24 cellular contexts compared by ENCODE assay signal in genomic region chr1:195785830-195786229, GRCh38.
DNase-seq lines count a peak whose midpoint lies in the region; ATAC-seq, FAIRE-seq and TF ChIP-seq lines count a peak whose summit lies in the region.
"Had no signal": no experiment of that assay in that cellular context is flagged by ENCODE, and none has a peak within 500 bp of the region (broad histone marks: within the 10 kb centered on the region; RNA-seq: fewer than 3 reads in every experiment).

No MANE protein-coding gene starts in this region.

- no peak for TF ChIP-seq EP300 in HepG2 (IDR thresholded peaks at IDR 0.05; ENCODE audit: low read depth in 2 of 2, low read length in 2 of 2)
- TF ChIP-seq EP300 in HepG2 (CRISPR knock-in tag; IDR thresholded peaks at IDR 0.05; ENCODE audit: borderline replicate concordance) = no peak
- TF ChIP-seq EP300 in K562 (IDR thresholded peaks at IDR 0.05; ENCODE audit: low read length) = no peak

- no peaks in the 10 kb centered on the region for H3F3A ChIP-seq in SU-DHL-6 (ENCODE audit: insufficient read depth)

- CTCF ChIA-PET in HepG2 (lab: Yijun Ruan, JAX; ENCODE audit: low intra/inter-chr PET ratio, low total read pairs) (no interaction called here), K562 (lab: Yijun Ruan, JAX; ENCODE audit: low intra/inter-chr PET ratio) (no interaction called here)

- H3K9ac ChIP-seq in HepG2 (ENCODE audit: insufficient read depth, low read depth, low read length) (no peak overlapping the region), SU-DHL-6 (ENCODE audit: low read length) (no peak overlapping the region), K562 (ENCODE audit: insufficient read depth in 1 of 2, low read depth in 2 of 2, low read length in 2 of 2) (no peak overlapping the region)
- H3K9ac ChIP-seq: BLaER1 treated with 17β-estradiol and CSF1 and Interleukin-3, amounts not matched to agents 10 nM and 100 nM had no signal

- 0% methylated on average over 1 of the region's 1 CpG for WGBS in HepG2 (ENCODE audit: low lambda C conversion rate)
- WGBS in right lobe of liver (ENCODE audit: insufficient coverage, low coverage, low lambda C conversion rate, missing lambda C conversion rate) = 38% methylated on average over 1 of the region's 1 CpG
- 0% methylated on average over 1 of the region's 1 CpG for WGBS in K562 (ENCODE audit: insufficient coverage, low coverage, missing lambda C conversion rate)

- intact Hi-C loops in HepG2 (cut with micrococcal nuclease; ENCODE audit: unreplicated experiment) (no loop called here), right lobe of liver (cut with DNase I) (no loop called here), K562 (cut with micrococcal nuclease) (no loop called here)

- H3K9me2 ChIP-seq in SU-DHL-6 (replicated peaks; ENCODE audit: insufficient read depth, low read length) = no peaks in the 10 kb centered on the region

- H3K36me3 ChIP-seq in HepG2 (replicated peaks in 1 of 2; ENCODE audit: control insufficient read depth in 1 of 2, insufficient read depth in 2 of 2, low read length in 2 of 2) = no peaks in the 10 kb centered on the region
- no peaks in the 10 kb centered on the region for H3K36me3 ChIP-seq in right lobe of liver
- H3K36me3 ChIP-seq in SU-DHL-6 (ENCODE audit: low read length) = no peaks in the 10 kb centered on the region
- no peaks in the 10 kb centered on the region for H3K36me3 ChIP-seq in K562 (ENCODE audit: control insufficient read depth, insufficient read depth, low read length)
- no peaks in the 10 kb centered on the region for H3K36me3 ChIP-seq in MG63
- H3K36me3 ChIP-seq: BLaER1 treated with 17β-estradiol and CSF1 and Interleukin-3, amounts not matched to agents 10 nM and 100 nM had no signal

- H3K79me2 ChIP-seq in HepG2 (ENCODE audit: insufficient read depth, low read length) = no peaks in the 10 kb centered on the region
- H3K79me2 ChIP-seq in SU-DHL-6 (ENCODE audit: insufficient read depth, low read length) = no peaks in the 10 kb centered on the region
- H3K79me2 ChIP-seq in K562 (ENCODE audit: control insufficient read depth, insufficient read depth, low read length) = no peaks in the 10 kb centered on the region

- H3K27ac ChIP-seq in HepG2 (ENCODE audit: extremely low read length, insufficient read depth, low read length) (no peak overlapping the region), right lobe of liver (no peak overlapping the region), SU-DHL-6 (ENCODE audit: low read depth, low read length) (no peak overlapping the region), K562 (ENCODE audit: extremely low read depth, low read depth, low read length) (no peak overlapping the region)
- H3K27ac ChIP-seq: 22Rv1; A549; BLaER1 treated with 17β-estradiol and CSF1 and Interleukin-3, amounts not matched to agents 10 nM and 100 nM; C4-2B had no signal

- H2AFZ ChIP-seq in HepG2 (ENCODE audit: low read length) = no peak overlapping the region
- peak overlapping the region; percentile 71 for H2AFZ ChIP-seq in SU-DHL-6 (ENCODE audit: low read depth, low read length, severe bottlenecking)
- no peak overlapping the region for H2AFZ ChIP-seq in K562 (ENCODE audit: low read depth, low read length)

- ATAC-seq in HepG2 = no peak
- ATAC-seq in right lobe of liver = no peak
- no peak for ATAC-seq in K562
- ATAC-seq in GM18861 (IDR thresholded peaks at IDR 0.05; ENCODE audit: unreplicated experiment) = no peak
- ATAC-seq: A549; CD8-positive, alpha-beta T cell had no signal

- H4K20me1 ChIP-seq in HepG2 (ENCODE audit: insufficient read depth, low read length) (no peaks in the 10 kb centered on the region), SU-DHL-6 (ENCODE audit: low read depth, low read length) (no peaks in the 10 kb centered on the region), K562 (replicated peaks; ENCODE audit: control insufficient read depth, insufficient read depth, low read length) (no peaks in the 10 kb centered on the region)
- H4K20me1 ChIP-seq: BLaER1 treated with 17β-estradiol and CSF1 and Interleukin-3, amounts not matched to agents 10 nM and 100 nM had no signal

- no peak for FAIRE-seq in HepG2 (lab: Jason Lieb, UNC)
- FAIRE-seq in K562 (lab: Jason Lieb, UNC) = no peak
- FAIRE-seq: A549, D721Med, G401.6, GM12891, GM18507, GM19239 had no signal

- H3K27me3 ChIP-seq in HepG2 (ENCODE audit: control insufficient read depth in 1 of 2, insufficient read depth in 2 of 2, low read length in 2 of 2) (no peaks in the 10 kb centered on the region), right lobe of liver (no peaks in the 10 kb centered on the region), SU-DHL-6 (ENCODE audit: low read length) (no peaks in the 10 kb centered on the region), K562 (ENCODE audit: control insufficient read depth in 2 of 2, insufficient read depth in 2 of 2, low read length in 2 of 2) (no peaks in the 10 kb centered on the region), MG63 (no peaks in the 10 kb centered on the region)
- H3K27me3 ChIP-seq: BLaER1 treated with 17β-estradiol and CSF1 and Interleukin-3, amounts not matched to agents 10 nM and 100 nM had no signal

- POLR2A ChIA-PET in HepG2 (lab: Yijun Ruan, JAX) (no interaction called here), K562 (lab: Yijun Ruan, JAX) (no interaction called here)

- TF ChIP-seq RAD21 in HepG2 (CRISPR knock-in tag; IDR thresholded peaks at IDR 0.05) (no peak), K562 (CRISPR knock-in tag; conservative IDR thresholded peaks at IDR 0.05 in 1 of 2, IDR thresholded peaks at IDR 0.05 in 1 of 2) (no peak)

- H3K4me2 ChIP-seq in HepG2 (ENCODE audit: low read depth, low read length) (no peak overlapping the region), SU-DHL-6 (ENCODE audit: low read depth, low read length, poor library complexity, severe bottlenecking) (no peak overlapping the region), K562 (ENCODE audit: insufficient read depth, low read length) (no peak overlapping the region)
- H3K4me2 ChIP-seq: A549; BLaER1 treated with 17β-estradiol and CSF1 and Interleukin-3, amounts not matched to agents 10 nM and 100 nM had no signal

- no peaks in the 10 kb centered on the region for H3K9me1 ChIP-seq in K562 (ENCODE audit: control insufficient read depth, insufficient read depth, low read length)

- BruUV-seq in HepG2 (replicated peaks; lab: Mats Ljungman, UMichigan) (no TSS peak), K562 (replicated peaks; lab: Mats Ljungman, UMichigan) (no TSS peak)

- H3K4me1 ChIP-seq in HepG2 (ENCODE audit: insufficient read depth, low read length) = no peaks in the 10 kb centered on the region
- no peaks in the 10 kb centered on the region for H3K4me1 ChIP-seq in right lobe of liver
- H3K4me1 ChIP-seq in K562 (replicated peaks in 1 of 2; ENCODE audit: control insufficient read depth in 2 of 2, insufficient read depth in 2 of 2, low read length in 2 of 2) = peaks cover 0 to 5% of the 10 kb centered on the region in 2 experiments; a peak in 1 of 5 replicates
- H3K4me1 ChIP-seq: A549; BLaER1 treated with 17β-estradiol and CSF1 and Interleukin-3, amounts not matched to agents 10 nM and 100 nM; Caco-2 had no signal

- in situ Hi-C loops in HepG2 (cut with HindIII; ENCODE audit: extremely low pct_ligation_motif_present, low pct_unique_long_range_greater_than_20kb) (no loop called here), K562 (cut with MboI) (no loop called here)

- TF ChIP-seq CTCF in HepG2 (CRISPR knock-in tag; IDR thresholded peaks at IDR 0.05) = no peak
- no peak for TF ChIP-seq CTCF in right lobe of liver (IDR thresholded peaks at IDR 0.05)
- no peak for TF ChIP-seq CTCF in SU-DHL-6 (IDR thresholded peaks at IDR 0.05; ENCODE audit: insufficient read depth, low read length, poor library complexity, severe bottlenecking)
- no peak for TF ChIP-seq CTCF in K562 (IDR thresholded peaks at IDR 0.05 in 2 of 3, conservative IDR thresholded peaks at IDR 0.05 in 1 of 3; ENCODE audit: insufficient read depth in 2 of 3, low read depth in 1 of 3, low read length in 3 of 3)

- no peak for TF ChIP-seq POLR2A in HepG2 (IDR thresholded peaks at IDR 0.05; ENCODE audit: insufficient read depth in 1 of 2, low read depth in 2 of 2, low read length in 2 of 2)
- no peak for TF ChIP-seq POLR2A in right lobe of liver (IDR thresholded peaks at IDR 0.05)
- TF ChIP-seq POLR2A in K562 (conservative IDR thresholded peaks at IDR 0.05) = no peak

- H3K9me3 ChIP-seq in HepG2 (ENCODE audit: low read length) = no peaks in the 10 kb centered on the region
- no peaks in the 10 kb centered on the region for H3K9me3 ChIP-seq in right lobe of liver
- H3K9me3 ChIP-seq in SU-DHL-6 (ENCODE audit: insufficient read depth, low read length) = no peaks in the 10 kb centered on the region
- no peaks in the 10 kb centered on the region for H3K9me3 ChIP-seq in K562 (replicated peaks; ENCODE audit: control insufficient read depth, insufficient read depth, low read depth, low read length)
- H3K9me3 ChIP-seq in MG63 = no peaks in the 10 kb centered on the region
- H3K9me3 ChIP-seq: A549, Caco-2 had no signal

- DNase-seq in HepG2 (ENCODE audit: low spot score) (no peak), right lobe of liver (no peak), K562 (ENCODE audit: extremely low read depth in 1 of 4, low spot score in 3 of 4) (no peak), renal cortical epithelial cell (ENCODE audit: low read depth) (peak; percentile 1), MG63 (no peak), NCI-H2029 (lab: John Stamatoyannopoulos, UW) (no peak)
- DNase-seq: AML-193; Caco-2; Calu3; CD4-positive, alpha-beta T cell; CD8-positive, alpha-beta T cell; DMS79 treated with DMSO at 0.1 percent for 48 hours; GF-D8 had no signal

- H3K4me3 ChIP-seq in HepG2 (replicated peaks in 1 of 3; ENCODE audit: insufficient read depth in 1 of 3, low read depth in 2 of 3, low read length in 3 of 3) = no peak overlapping the region
- no peak overlapping the region for H3K4me3 ChIP-seq in right lobe of liver
- H3K4me3 ChIP-seq in SU-DHL-6 (ENCODE audit: insufficient read depth, low read length, poor library complexity, severe bottlenecking) = no peak overlapping the region
- H3K4me3 ChIP-seq in K562 = no peak overlapping the region
- H3K4me3 ChIP-seq in MG63 = no peak overlapping the region
- H3K4me3 ChIP-seq: A549; BLaER1 treated with 17β-estradiol and CSF1 and Interleukin-3, amounts not matched to agents 10 nM and 100 nM had no signal

TF ChIP-seq in HepG2, 621 proteins besides CTCF, POLR2A, EP300 and RAD21:
- no peak for TF ChIP-seq RBAK (CRISPR knock-in tag; IDR thresholded peaks at IDR 0.05)
- peak; percentile 64 for TF ChIP-seq CEBPB (IDR thresholded peaks at IDR 0.05; ENCODE audit: borderline replicate concordance, low read depth, low read length)

TF ChIP-seq in K562, 482 proteins besides CTCF, POLR2A, EP300 and RAD21 (continues in another document):
- TF ChIP-seq NR2C1 (IDR thresholded peaks at IDR 0.05) (no peak), NR2C1 (tag; IDR thresholded peaks at IDR 0.05) (no peak), ILK (tag; IDR thresholded peaks at IDR 0.05; ENCODE audit: borderline replicate concordance, low read depth) (no peak), CEBPB (tag; IDR thresholded peaks at IDR 0.05) (peak; percentile 74), ARID2 (IDR thresholded peaks at IDR 0.05) (no peak)

Comparison
In these comparisons a context has a peak if more than half of its experiments do, and no peak if none do; other contexts are left out.
1. Of the 241 proteins assayed by ChIP-seq in both HepG2 and K562: peak only in HepG2: none; only in K562: CEBPG; in both: CEBPB; in neither: 239.